Comparison of ENCODE assay signal across 8 cellular contexts in the genomic region with DNA sequence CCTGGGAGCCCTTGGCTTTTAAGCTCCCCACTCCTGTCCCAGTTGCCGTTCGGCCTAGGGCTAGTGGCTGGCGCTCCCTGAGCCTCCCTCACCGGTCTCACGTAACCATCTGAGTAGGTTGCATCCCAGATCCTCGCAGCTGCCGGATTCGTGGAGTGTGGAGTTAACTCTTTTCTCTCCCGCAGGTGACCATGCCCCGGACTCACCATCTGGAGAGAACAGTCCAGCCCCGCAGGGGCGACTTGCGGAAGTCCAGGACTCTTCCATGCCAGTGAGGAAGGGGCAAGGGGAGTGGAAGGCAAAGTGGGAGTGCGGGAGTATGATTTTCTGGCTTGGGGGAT. TPM values are rescaled to one million over a fixed set of nuclear protein-coding genes. Genes with fewer than 3 reads are reported as not detected.
A peak's percentile ranks its signal among the peaks of the same experiment; 100 is the strongest.
DNase-seq lines count a peak whose midpoint lies in the region; ATAC-seq lines count a peak whose summit lies in the region.

No MANE protein-coding gene starts in this region.

- H3K36me3 Mint-ChIP-seq in activated T-helper 1 cell treated with anti-CD3 and anti-CD28 coated beads, Interleukin-12 subunit alpha, Interleukin-12 subunit beta, Interleukin-2, Interleukin-4 antibody, amounts not matched to agents 30 ng/mL and 10 ng/mL and 1 ng/mL, durations not matched to agents 14 hours and 24 hours and 36 hours (ENCODE audit: low read depth): peaks cover 32% of the 10 kb centered on the region

- H3K9ac ChIP-seq in HUES48 (ENCODE audit: low read depth, low read length): peak overlapping the region; percentile 78

- no peaks in the 10 kb centered on the region for H3K9me3 Mint-ChIP-seq in activated T-helper 1 cell treated with anti-CD3 and anti-CD28 coated beads, Interleukin-12 subunit alpha, Interleukin-12 subunit beta, Interleukin-2, Interleukin-4 antibody, amounts not matched to agents 30 ng/mL and 10 ng/mL and 1 ng/mL, durations not matched to agents 14 hours and 24 hours and 36 hours

- H3K9me3 ChIP-seq in HUES48 (ENCODE audit: control insufficient read depth, insufficient read depth, low read length) (no peaks in the 10 kb centered on the region), right cardiac atrium (ENCODE audit: control insufficient read depth, low read length) (no peaks in the 10 kb centered on the region)

- peak overlapping the region; percentile 93 for H3K4me3 ChIP-seq in HUES48 (ENCODE audit: low read depth, low read length)
- peak overlapping the region; percentile 61 for H3K4me3 ChIP-seq in right cardiac atrium (ENCODE audit: low read length)
- H3K4me3 ChIP-seq in skin epidermis: peak overlapping the region; percentile 80 to 100 (median 98)

- ATAC-seq in right cardiac atrium (no peak), HG02588 (IDR thresholded peaks at IDR 0.05; ENCODE audit: unreplicated experiment) (no peak), GM18873 (IDR thresholded peaks at IDR 0.05; ENCODE audit: low FRiP score, unreplicated experiment) (no peak)

- H3K27ac Mint-ChIP-seq in activated T-helper 1 cell treated with anti-CD3 and anti-CD28 coated beads, Interleukin-12 subunit alpha, Interleukin-12 subunit beta, Interleukin-2, Interleukin-4 antibody, amounts not matched to agents 30 ng/mL and 10 ng/mL and 1 ng/mL, durations not matched to agents 14 hours and 24 hours and 36 hours: peak overlapping the region; percentile 89

- no peak for DNase-seq in activated T-helper 1 cell treated with anti-CD3 and anti-CD28 coated beads, Interleukin-12 subunit alpha, Interleukin-12 subunit beta, Interleukin-2, Interleukin-4 antibody, amounts not matched to agents 30 ng/mL and 10 ng/mL and 1 ng/mL, durations not matched to agents 14 hours and 24 hours and 36 hours (ENCODE audit: low spot score)
- DNase-seq in right cardiac atrium (peak in 2 of 3 donors; percentile 22 to 67), dedifferentiated amniotic fluid mesenchymal stem cell (ENCODE audit: extremely low spot score) (no peak), A172 (ENCODE audit: low spot score) (no peak)

- H3K4me1 Mint-ChIP-seq in activated T-helper 1 cell treated with anti-CD3 and anti-CD28 coated beads, Interleukin-12 subunit alpha, Interleukin-12 subunit beta, Interleukin-2, Interleukin-4 antibody, amounts not matched to agents 30 ng/mL and 10 ng/mL and 1 ng/mL, durations not matched to agents 14 hours and 24 hours and 36 hours (ENCODE audit: low read depth): peaks cover 32% of the 10 kb centered on the region

- H3K4me3 Mint-ChIP-seq in activated T-helper 1 cell treated with anti-CD3 and anti-CD28 coated beads, Interleukin-12 subunit alpha, Interleukin-12 subunit beta, Interleukin-2, Interleukin-4 antibody, amounts not matched to agents 30 ng/mL and 10 ng/mL and 1 ng/mL, durations not matched to agents 14 hours and 24 hours and 36 hours: peak overlapping the region; percentile 96

- H3K27ac ChIP-seq in HUES48 (ENCODE audit: low read depth, low read length): peak overlapping the region; percentile 97
- H3K27ac ChIP-seq in right cardiac atrium (ENCODE audit: low read length): peak overlapping the region; percentile 99
- peak overlapping the region; percentile 77 to 99 (median 96) for H3K27ac ChIP-seq in skin epidermis

- H3K27me3 ChIP-seq in HUES48 (ENCODE audit: control insufficient read depth, insufficient read depth, low read length) (no peaks in the 10 kb centered on the region), right cardiac atrium (ENCODE audit: control insufficient read depth, insufficient read depth) (no peaks in the 10 kb centered on the region)

- no peaks in the 10 kb centered on the region for H3K27me3 Mint-ChIP-seq in activated T-helper 1 cell treated with anti-CD3 and anti-CD28 coated beads, Interleukin-12 subunit alpha, Interleukin-12 subunit beta, Interleukin-2, Interleukin-4 antibody, amounts not matched to agents 30 ng/mL and 10 ng/mL and 1 ng/mL, durations not matched to agents 14 hours and 24 hours and 36 hours (ENCODE audit: insufficient read depth)

- intact Hi-C loops in activated T-helper 1 cell treated with anti-CD3 and anti-CD28 coated beads, Interleukin-12 subunit alpha, Interleukin-12 subunit beta, Interleukin-2, Interleukin-4 antibody, amounts not matched to agents 30 ng/mL and 10 ng/mL and 1 ng/mL, durations not matched to agents 14 hours and 24 hours and 36 hours (cut with micrococcal nuclease): no loop called here
- intact Hi-C loops in right cardiac atrium (cut with DNase I): no loop called here

- 8% methylated on average over 14 of the region's 14 CpGs for WGBS in right cardiac atrium

- H3K4me1 ChIP-seq in HUES48 (ENCODE audit: control insufficient read depth, insufficient read depth, low read length): peaks cover 3% of the 10 kb centered on the region
- peaks cover 5% of the 10 kb centered on the region for H3K4me1 ChIP-seq in right cardiac atrium (ENCODE audit: control insufficient read depth, insufficient read depth, low read length)

- H3K36me3 ChIP-seq in HUES48 (ENCODE audit: control insufficient read depth, insufficient read depth, low read length): peaks cover 45% of the 10 kb centered on the region

RNA-seq across cellular contexts. Expression of a gene that starts 0.9 kb away (rescaled TPM):
- 77.7 and 79.6 TPM in 2 replicates for total RNA-seq in activated T-helper 1 cell treated with anti-CD3 and anti-CD28 coated beads, Interleukin-12 subunit alpha, Interleukin-12 subunit beta, Interleukin-2, Interleukin-4 antibody, amounts not matched to agents 30 ng/mL and 10 ng/mL and 1 ng/mL, durations not matched to agents 14 hours and 24 hours and 36 hours
- 10 to 100 TPM; 33.3 to 39.5 (median 35.8) TPM for total RNA-seq in right cardiac atrium
- polyA plus RNA-seq in right cardiac atrium: 44.7 TPM
- total RNA-seq in A172 (2014; rRNA removed; shearing (Covaris generic)): 27.1 and 35.3 TPM in 2 replicates

RNA-seq across cellular contexts. Expression of a gene that starts 3.2 kb away (rescaled TPM):
- total RNA-seq in activated T-helper 1 cell treated with anti-CD3 and anti-CD28 coated beads, Interleukin-12 subunit alpha, Interleukin-12 subunit beta, Interleukin-2, Interleukin-4 antibody, amounts not matched to agents 30 ng/mL and 10 ng/mL and 1 ng/mL, durations not matched to agents 14 hours and 24 hours and 36 hours: 1,020 and 1,061 TPM in 2 replicates
- 100 to 1,000 TPM; 285 to 470 (median 377) TPM for total RNA-seq in right cardiac atrium
- polyA plus RNA-seq in right cardiac atrium: 389 TPM
- total RNA-seq in A172 (2014; rRNA removed; shearing (Covaris generic)): 1,263 and 1,396 TPM in 2 replicates

RNA-seq across cellular contexts. Expression of a gene that starts 11.5 kb away (rescaled TPM):
- total RNA-seq in activated T-helper 1 cell treated with anti-CD3 and anti-CD28 coated beads, Interleukin-12 subunit alpha, Interleukin-12 subunit beta, Interleukin-2, Interleukin-4 antibody, amounts not matched to agents 30 ng/mL and 10 ng/mL and 1 ng/mL, durations not matched to agents 14 hours and 24 hours and 36 hours: 6.5 and 7.9 TPM in 2 replicates
- total RNA-seq in right cardiac atrium: 100 to 1,000 TPM; 139 to 164 (median 142) TPM
- 128 TPM for polyA plus RNA-seq in right cardiac atrium
- 48.5 and 56.8 TPM in 2 replicates for total RNA-seq in A172 (2014; rRNA removed; shearing (Covaris generic))

RNA-seq across cellular contexts. Expression of a gene that starts 18.5 kb away (rescaled TPM):
- 5.7 and 7.4 TPM in 2 replicates for total RNA-seq in activated T-helper 1 cell treated with anti-CD3 and anti-CD28 coated beads, Interleukin-12 subunit alpha, Interleukin-12 subunit beta, Interleukin-2, Interleukin-4 antibody, amounts not matched to agents 30 ng/mL and 10 ng/mL and 1 ng/mL, durations not matched to agents 14 hours and 24 hours and 36 hours
- 1 to 10 TPM in 1 of 4 donors, under 1 TPM in 3; 0.45 to 1.7 (median 0.64) TPM for total RNA-seq in right cardiac atrium
- polyA plus RNA-seq in right cardiac atrium: 0.79 TPM
- total RNA-seq in A172 (2014; rRNA removed; shearing (Covaris generic)): 0.79 and 1.8 TPM in 2 replicates

RNA-seq across cellular contexts. Expression of a gene that starts 27.1 kb away (rescaled TPM):
- 86.8 and 93.2 TPM in 2 replicates for total RNA-seq in activated T-helper 1 cell treated with anti-CD3 and anti-CD28 coated beads, Interleukin-12 subunit alpha, Interleukin-12 subunit beta, Interleukin-2, Interleukin-4 antibody, amounts not matched to agents 30 ng/mL and 10 ng/mL and 1 ng/mL, durations not matched to agents 14 hours and 24 hours and 36 hours
- 10 to 100 TPM; 39.7 to 46.6 (median 42.8) TPM for total RNA-seq in right cardiac atrium
- 37.8 TPM for polyA plus RNA-seq in right cardiac atrium
- 131 and 171 TPM in 2 replicates for total RNA-seq in A172 (2014; rRNA removed; shearing (Covaris generic))

Comparison
In these comparisons a context has a peak if more than half of its experiments do, and no peak if none do; other contexts are left out.
1. DNase-seq: peak in right cardiac atrium (2 of 3); none in activated T-helper 1 cell treated with anti-CD3 and anti-CD28 coated beads, Interleukin-12 subunit alpha, Interleukin-12 subunit beta, Interleukin-2, Interleukin-4 antibody, amounts not matched to agents 30 ng/mL and 10 ng/mL and 1 ng/mL, durations not matched to agents 14 hours and 24 hours and 36 hours (single experiment), dedifferentiated amniotic fluid mesenchymal stem cell (single experiment) and A172 (single experiment).
2. Peak in every context shown above with its lines, with median percentiles within 50 percentile points of each other: H3K27ac ChIP-seq and H3K4me3 ChIP-seq.